Comparison of ENCODE assay signal across 1 cellular context in genomic region chr9:129838707-129839259, GRCh38.
TF ChIP-seq lines count a peak whose summit lies in the region.

No MANE protein-coding gene starts in this region.

TF ChIP-seq in K562, 482 proteins besides CTCF, POLR2A, EP300 and RAD21 (continued from another document and continues in another):
- no peak for TF ChIP-seq MGA (IDR thresholded peaks at IDR 0.05)
- peak; percentile 72 for TF ChIP-seq ETV1 (tag; conservative IDR thresholded peaks at IDR 0.05; ENCODE audit: low read depth)
- TF ChIP-seq ZBTB43 (CRISPR knock-in tag; IDR thresholded peaks at IDR 0.05): no peak
- no peak; the same call in 1 of the 2 replicates for TF ChIP-seq GATA2 (CRISPR knock-in tag; IDR thresholded peaks at IDR 0.05)
- TF ChIP-seq TCFL5 (CRISPR knock-in tag; conservative IDR thresholded peaks at IDR 0.05): no peak
- TF ChIP-seq MLX (CRISPR knock-in tag; conservative IDR thresholded peaks at IDR 0.05): no peak
- TF ChIP-seq BCOR (IDR thresholded peaks at IDR 0.05): peak; percentile 93
- TF ChIP-seq CREB1 (IDR thresholded peaks at IDR 0.05): no peak
- no peak for TF ChIP-seq CREB1 (CRISPR knock-in tag; IDR thresholded peaks at IDR 0.05)
- TF ChIP-seq ZNF408 (CRISPR knock-in tag; IDR thresholded peaks at IDR 0.05; ENCODE audit: low read depth): no peak
- TF ChIP-seq ZNF134 (CRISPR knock-in tag; conservative IDR thresholded peaks at IDR 0.05): no peak
- peak; percentile 7; the same call in 1 of the 2 replicates for TF ChIP-seq MIER1 (IDR thresholded peaks at IDR 0.05; ENCODE audit: low read depth)
- TF ChIP-seq KLF1 (tag; IDR thresholded peaks at IDR 0.05): no peak
- TF ChIP-seq PTRF (tag; IDR thresholded peaks at IDR 0.05): no peak
- no peak for TF ChIP-seq ZSCAN32 (CRISPR knock-in tag; IDR thresholded peaks at IDR 0.05)
- no peak for TF ChIP-seq SAFB2 (IDR thresholded peaks at IDR 0.05; ENCODE audit: borderline replicate concordance, low read depth, low read length, severe bottlenecking)
- no peak for TF ChIP-seq PTBP1 (IDR thresholded peaks at IDR 0.05; ENCODE audit: low read depth, low read length)
- no peak for TF ChIP-seq TEAD1 (CRISPR knock-in tag; IDR thresholded peaks at IDR 0.05)
- 0 out of 2 replicates have a peak, but pooled peaks have one; percentile 10 for TF ChIP-seq SOX6 (IDR thresholded peaks at IDR 0.05)
- TF ChIP-seq ZBTB34 (CRISPR knock-in tag; IDR thresholded peaks at IDR 0.05): no peak
- TF ChIP-seq BHLHE40 (IDR thresholded peaks at IDR 0.05; ENCODE audit: low read length): peak; percentile 13; the same call in 1 of the 2 replicates
- peak; percentile 78 for TF ChIP-seq SMAD4 (CRISPR knock-in tag; conservative IDR thresholded peaks at IDR 0.05)
- TF ChIP-seq TAF7 (tag; IDR thresholded peaks at IDR 0.05): no peak
- TF ChIP-seq ZBTB9 (CRISPR knock-in tag; IDR thresholded peaks at IDR 0.05): 0 out of 2 replicates have a peak, but pooled peaks have one; percentile 43
- no peak for TF ChIP-seq CLOCK (CRISPR knock-in tag; IDR thresholded peaks at IDR 0.05; ENCODE audit: borderline replicate concordance)
- no peak for TF ChIP-seq ZBTB2 (IDR thresholded peaks at IDR 0.05)
- TF ChIP-seq CHD1 (IDR thresholded peaks at IDR 0.05; ENCODE audit: low read length): no peak
- TF ChIP-seq MAFG (tag; conservative IDR thresholded peaks at IDR 0.05): no peak
- TF ChIP-seq ETV5 (CRISPR knock-in tag; IDR thresholded peaks at IDR 0.05; ENCODE audit: low read depth): peak; percentile 90
- TF ChIP-seq TRIM28 (IDR thresholded peaks at IDR 0.05): no peak
- no peak for TF ChIP-seq C11orf30 (IDR thresholded peaks at IDR 0.05; ENCODE audit: low read depth)
- 0 out of 4 replicates have a peak, but pooled peaks of 1 of the 2 experiments have one; percentile 27 for TF ChIP-seq TBL1XR1 (IDR thresholded peaks at IDR 0.05; ENCODE audit: low read length in 2 of 2)
- TF ChIP-seq TAF15 (IDR thresholded peaks at IDR 0.05; ENCODE audit: low read depth, low read length): no peak
- no peak for TF ChIP-seq TCF7 (IDR thresholded peaks at IDR 0.05; ENCODE audit: borderline replicate concordance)
- TF ChIP-seq SP1 (CRISPR knock-in tag; IDR thresholded peaks at IDR 0.05): no peak; the same call in 1 of the 2 replicates
- TF ChIP-seq ELF4 (CRISPR knock-in tag; IDR thresholded peaks at IDR 0.05): no peak
- no peak for TF ChIP-seq SREBF2 (CRISPR knock-in tag; IDR thresholded peaks at IDR 0.05)
- no peak for TF ChIP-seq ZNF174 (CRISPR knock-in tag; IDR thresholded peaks at IDR 0.05)
- no peak for TF ChIP-seq SREBF1 (IDR thresholded peaks at IDR 0.05; ENCODE audit: borderline replicate concordance, low read depth, low read length)
- no peak; the same call in 1 of the 2 replicates for TF ChIP-seq ZFP91 (CRISPR knock-in tag; IDR thresholded peaks at IDR 0.05)
- TF ChIP-seq ETS2 (tag; IDR thresholded peaks at IDR 0.05; ENCODE audit: borderline replicate concordance, poor library complexity, severe bottlenecking): no peak
